In the genomic region with DNA sequence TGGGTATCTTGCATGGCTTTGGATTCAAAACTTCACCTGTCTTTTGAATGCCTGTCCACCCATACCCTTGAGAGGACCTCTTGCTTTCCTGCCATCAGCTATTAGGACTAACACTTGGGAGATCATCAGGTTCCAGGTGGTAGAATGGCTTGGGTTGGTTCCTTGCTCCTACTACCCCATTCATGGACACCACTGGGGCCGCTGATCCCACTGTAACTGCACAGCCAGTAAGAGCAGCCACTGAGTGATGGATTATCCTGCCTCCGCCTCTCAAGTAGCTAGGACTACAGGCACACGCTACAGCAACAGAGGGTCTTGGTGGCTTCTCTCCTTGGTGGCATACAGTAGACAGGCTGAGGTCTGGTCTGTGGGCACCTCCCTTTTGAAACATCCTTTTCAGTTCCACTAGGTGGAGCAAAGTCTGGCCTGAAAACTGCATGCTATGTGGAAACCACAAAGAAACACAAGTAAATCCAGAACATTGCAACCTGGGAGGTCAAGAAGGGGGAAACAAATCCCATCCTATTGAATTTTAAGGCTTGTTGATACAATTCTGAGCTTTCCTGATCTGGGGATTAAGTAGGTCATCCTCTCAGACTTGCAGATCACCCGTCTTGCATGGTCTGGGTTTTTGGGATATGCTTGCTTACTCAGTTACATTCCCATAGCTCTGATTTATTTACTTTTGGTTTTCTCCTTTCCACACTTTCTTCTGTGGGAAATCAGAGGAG, we compare ENCODE assay signal across 8 cellular contexts. TPM values are rescaled to one million over a fixed set of nuclear protein-coding genes. Genes with fewer than 3 reads are reported as not detected.
DNase-seq lines count a peak whose midpoint lies in the region; ATAC-seq and TF ChIP-seq lines count a peak whose summit lies in the region.

No MANE protein-coding gene starts in this region.

- H3K4me3 ChIP-seq in breast epithelium, result no peak overlapping the region
- no peak overlapping the region for H3K4me3 ChIP-seq in thymus (ENCODE audit: low read length)

- no peak for TF ChIP-seq POLR2A in breast epithelium (IDR thresholded peaks at IDR 0.05)

- H3K27me3 ChIP-seq in breast epithelium (no peaks in the 10 kb centered on the region), thymus (ENCODE audit: control insufficient read depth, insufficient read depth) (no peaks in the 10 kb centered on the region)

- H3K4me1 Mint-ChIP-seq in activated T-cell treated with anti-CD3 and anti-CD28 coated beads, Interleukin-2, amount 50 U/mL, for 24 hours (ENCODE audit: low read depth), result peaks cover 46% of the 10 kb centered on the region

- no peaks in the 10 kb centered on the region for H3K9me3 ChIP-seq in breast epithelium
- H3K9me3 ChIP-seq in thymus (ENCODE audit: control insufficient read depth), result no peaks in the 10 kb centered on the region

- ATAC-seq in left lobe of liver, result peak; percentile 95

- H3K4me1 ChIP-seq in breast epithelium (peaks cover 0 to 4% of the 10 kb centered on the region in 2 donors), thymus (ENCODE audit: control insufficient read depth, insufficient read depth, low read length) (peaks cover 21% of the 10 kb centered on the region)

- H3K36me3 ChIP-seq in breast epithelium, result no peaks in the 10 kb centered on the region
- H3K36me3 ChIP-seq in thymus (ENCODE audit: control insufficient read depth, insufficient read depth), result no peaks in the 10 kb centered on the region

- peak in 2 of 3 donors; percentile 52 to 67 for TF ChIP-seq CTCF in breast epithelium (IDR thresholded peaks at IDR 0.05)

- no peak for DNase-seq in activated T-cell treated with anti-CD3 and anti-CD28 coated beads, Interleukin-2, amount 50 U/mL, for 24 hours
- DNase-seq in activated T-cell treated with anti-CD3 and anti-CD28 coated beads, Interleukin-2, amount 50 U/mL, for 1 hour, result no peak
- DNase-seq in NCI-H226, result peak; percentile 24
- no peak for DNase-seq in breast epithelium (ENCODE audit: low spot score in 2 of 2)
- DNase-seq in left lobe of liver (ENCODE audit: low spot score), result no peak
- no peak for DNase-seq in cerebellar nuclear complex (lab: John Stamatoyannopoulos, UW)
- DNase-seq in activated CD4-positive, alpha-beta T cell treated with anti-CD3 and anti-CD28 coated beads for 1 hour, result no peak

- peaks cover 13% of the 10 kb centered on the region for H3K36me3 Mint-ChIP-seq in activated T-cell treated with anti-CD3 and anti-CD28 coated beads, Interleukin-2, amount 50 U/mL, for 24 hours (ENCODE audit: low read depth)

- H3K27ac ChIP-seq in breast epithelium (peak overlapping the region; percentile 83 to 92), thymus (ENCODE audit: low read depth) (peak overlapping the region; percentile 61)

- 90% methylated on average over 4 of the region's 4 CpGs for WGBS in thymus

- intact Hi-C loops in breast epithelium (cut with DNase I; ENCODE audit: low total_unique reads), result no loop called here

- no peak overlapping the region for H3K4me3 Mint-ChIP-seq in activated T-cell treated with anti-CD3 and anti-CD28 coated beads, Interleukin-2, amount 50 U/mL, for 24 hours

- peak overlapping the region; percentile 5 for H3K27ac Mint-ChIP-seq in activated T-cell treated with anti-CD3 and anti-CD28 coated beads, Interleukin-2, amount 50 U/mL, for 24 hours

- H3K27me3 Mint-ChIP-seq in activated T-cell treated with anti-CD3 and anti-CD28 coated beads, Interleukin-2, amount 50 U/mL, for 24 hours, result no peaks in the 10 kb centered on the region

- H3K9me3 Mint-ChIP-seq in activated T-cell treated with anti-CD3 and anti-CD28 coated beads, Interleukin-2, amount 50 U/mL, for 24 hours, result no peaks in the 10 kb centered on the region

RNA-seq across cellular contexts. Expression of gene WBP1L, which starts 9.4 kb away (rescaled TPM):
- 100 to 1,000 TPM; 114 to 174 (median 143) TPM for total RNA-seq in breast epithelium
- total RNA-seq in left lobe of liver, result 33.0 TPM
- polyA plus RNA-seq in thymus, result 75.9 TPM

RNA-seq across cellular contexts. Expression of gene SFXN2, which starts 38.7 kb away (rescaled TPM):
- total RNA-seq in breast epithelium (10 to 100 TPM in 1 of 3 donors, 1 to 10 TPM in 2; 3.8 to 10.4 (median 4.9) TPM), left lobe of liver (25.5 TPM)
- 10.8 TPM for polyA plus RNA-seq in thymus

RNA-seq across cellular contexts. Expression of gene ARL3, which starts 38.9 kb away (rescaled TPM):
- total RNA-seq in breast epithelium (1 to 10 TPM; 5.1 to 7.3 (median 5.9) TPM), left lobe of liver (2.5 TPM)
- 8.3 TPM for polyA plus RNA-seq in thymus
